Comparison of ENCODE assay signal across 9 cellular contexts in the genomic region with DNA sequence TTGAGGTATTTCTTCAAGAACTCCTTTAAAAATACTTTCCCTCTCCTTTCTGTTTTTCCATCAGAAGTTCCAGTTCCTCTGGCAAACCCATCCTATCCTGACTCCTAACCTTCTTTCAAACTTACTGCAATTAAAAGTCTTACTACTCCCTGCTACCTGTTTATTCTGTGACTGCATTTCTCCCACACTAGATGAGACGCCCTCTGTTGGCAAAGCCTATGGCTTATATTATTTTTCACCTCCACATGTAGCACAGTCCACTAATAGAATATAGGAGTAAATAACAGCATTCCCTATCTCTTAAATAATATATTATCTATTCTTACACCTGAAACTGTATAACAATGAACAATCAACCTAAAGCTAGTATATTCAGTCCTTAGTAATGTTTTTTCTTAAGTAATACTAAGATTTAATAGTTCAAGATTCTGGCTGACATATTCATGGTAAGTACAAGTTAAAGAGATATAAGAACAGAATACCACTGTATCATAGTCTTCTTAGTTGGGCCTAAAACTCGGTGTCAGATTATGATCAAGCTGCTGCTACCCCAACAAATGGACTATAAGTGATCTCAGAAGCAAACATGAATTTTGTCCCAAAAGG. TPM values are rescaled to one million over a fixed set of nuclear protein-coding genes. Genes with fewer than 3 reads are reported as not detected.
DNase-seq lines count a peak whose midpoint lies in the region; ATAC-seq and TF ChIP-seq lines count a peak whose summit lies in the region.
"Had no signal": no experiment of that assay in that cellular context is flagged by ENCODE, and none has a peak within 500 bp of the region (broad histone marks: within the 10 kb centered on the region; RNA-seq: fewer than 3 reads in every experiment).

No MANE protein-coding gene starts in this region.

- no peak overlapping the region for H3K4me3 Mint-ChIP-seq in activated naive CD4-positive, alpha-beta T cell treated with anti-CD3 and anti-CD28 coated beads, Interleukin-2, amount 10 ng/mL, durations not matched to agents 7 days and 5 days
- H3K4me3 Mint-ChIP-seq in activated naive CD4-positive, alpha-beta T cell treated with anti-CD3 and anti-CD28 coated beads for 36 hours = no peak overlapping the region
- H3K4me3 Mint-ChIP-seq in endodermal cell = no peak overlapping the region
- H3K4me3 Mint-ChIP-seq: CD4-positive, alpha-beta memory T cell had no signal

- H3K27ac Mint-ChIP-seq in activated naive CD4-positive, alpha-beta T cell treated with anti-CD3 and anti-CD28 coated beads, Interleukin-2, amount 10 ng/mL, durations not matched to agents 7 days and 5 days = no peak overlapping the region
- H3K27ac Mint-ChIP-seq in activated naive CD4-positive, alpha-beta T cell treated with anti-CD3 and anti-CD28 coated beads for 36 hours = no peak overlapping the region
- H3K27ac Mint-ChIP-seq in endodermal cell = no peak overlapping the region

- H3K9me3 ChIP-seq in endodermal cell (ENCODE audit: control insufficient read depth, low read length) (peaks cover 4% of the 10 kb centered on the region), transverse colon (no peaks in the 10 kb centered on the region), tibial artery (no peaks in the 10 kb centered on the region)

- peak; percentile 73 for TF ChIP-seq CTCF in endodermal cell (conservative IDR thresholded peaks at IDR 0.05)
- TF ChIP-seq CTCF in transverse colon (IDR thresholded peaks at IDR 0.05) = peak; percentile 28 to 46 (median 38)
- TF ChIP-seq CTCF in tibial artery (IDR thresholded peaks at IDR 0.05) = peak in 1 of 2 experiments; percentile 19

- H3K4me3 ChIP-seq in endodermal cell (ENCODE audit: low read length) (no peak overlapping the region), transverse colon (no peak overlapping the region), tibial artery (no peak overlapping the region)

- ATAC-seq in sciatic nerve = no peak

- no peaks in the 10 kb centered on the region for H3K27me3 ChIP-seq in endodermal cell (ENCODE audit: control insufficient read depth, insufficient read depth, low read length, poor library complexity, severe bottlenecking)
- no peaks in the 10 kb centered on the region for H3K27me3 ChIP-seq in transverse colon
- no peaks in the 10 kb centered on the region for H3K27me3 ChIP-seq in tibial artery

- WGBS in endodermal cell (ENCODE audit: insufficient coverage in 1 of 2, insufficient read length in 1 of 2), 2 experiments = 52 to 100% methylated on average over 1 to 2 of the region's 2 CpGs
- WGBS in transverse colon (ENCODE audit: low coverage in 1 of 2), 2 donors = 50 to 53% methylated on average over 1 to 2 of the region's 2 CpGs

- DNase-seq in activated naive CD4-positive, alpha-beta T cell treated with anti-CD3 and anti-CD28 coated beads, Interleukin-2, amount 10 ng/mL, durations not matched to agents 7 days and 5 days = peak; percentile 21
- DNase-seq in activated naive CD4-positive, alpha-beta T cell treated with anti-CD3 and anti-CD28 coated beads for 36 hours = no peak
- peak; percentile 23 for DNase-seq in NCI-H69 (lab: John Stamatoyannopoulos, UW)
- peak; percentile 57 for DNase-seq in endodermal cell
- DNase-seq in transverse colon = no peak
- DNase-seq in sciatic nerve (ENCODE audit: low spot score) = no peak
- DNase-seq in stimulated activated CD4-positive, alpha-beta T cell treated with anti-CD3 and anti-CD28 coated beads, Interleukin-4, amount 100 ng/mL, for 1 hour = no peak
- DNase-seq in tibial artery = no peak

- H3K4me1 ChIP-seq in endodermal cell (ENCODE audit: control insufficient read depth, insufficient read depth, low read length) (no peaks in the 10 kb centered on the region), transverse colon (peaks cover 0 to 20% (median 0%) of the 10 kb centered on the region in 4 donors), tibial artery (no peaks in the 10 kb centered on the region)

- H3K36me3 Mint-ChIP-seq in activated naive CD4-positive, alpha-beta T cell treated with anti-CD3 and anti-CD28 coated beads, Interleukin-2, amount 10 ng/mL, durations not matched to agents 7 days and 5 days = peaks cover 9% of the 10 kb centered on the region
- peaks cover 13% of the 10 kb centered on the region for H3K36me3 Mint-ChIP-seq in activated naive CD4-positive, alpha-beta T cell treated with anti-CD3 and anti-CD28 coated beads for 36 hours (ENCODE audit: low read depth)
- peaks cover 12% of the 10 kb centered on the region for H3K36me3 Mint-ChIP-seq in endodermal cell (ENCODE audit: low read depth)

- no peak for TF ChIP-seq POLR2A in transverse colon (IDR thresholded peaks at IDR 0.05)

- intact Hi-C loops in activated naive CD4-positive, alpha-beta T cell treated with anti-CD3 and anti-CD28 coated beads for 36 hours (cut with micrococcal nuclease) = loop anchor here (5.0 kb wide), 2 partner anchors 310 to 560 kb away; a partner anchor contains a TSS
- intact Hi-C loops in transverse colon (cut with DNase I; ENCODE audit: low total_unique reads) (no loop called here), sciatic nerve (cut with DNase I) (no loop called here), tibial artery (cut with DNase I; ENCODE audit: low total_unique reads) (no loop called here)

- no peak for TF ChIP-seq EP300 in transverse colon (IDR thresholded peaks at IDR 0.05; ENCODE audit: low read depth)

- no peaks in the 10 kb centered on the region for H3K27me3 Mint-ChIP-seq in activated naive CD4-positive, alpha-beta T cell treated with anti-CD3 and anti-CD28 coated beads, Interleukin-2, amount 10 ng/mL, durations not matched to agents 7 days and 5 days
- no peaks in the 10 kb centered on the region for H3K27me3 Mint-ChIP-seq in activated naive CD4-positive, alpha-beta T cell treated with anti-CD3 and anti-CD28 coated beads for 36 hours (ENCODE audit: low read depth)
- H3K27me3 Mint-ChIP-seq in endodermal cell (ENCODE audit: insufficient read depth) = no peaks in the 10 kb centered on the region
- H3K27me3 Mint-ChIP-seq: CD4-positive, alpha-beta memory T cell had no signal

- H3K36me3 ChIP-seq in endodermal cell (ENCODE audit: control insufficient read depth, insufficient read depth, low read length) (peaks cover 4% of the 10 kb centered on the region), transverse colon (peaks cover 0 to 5% (median 2%) of the 10 kb centered on the region in 4 donors), tibial artery (no peaks in the 10 kb centered on the region)

- CTCF ChIA-PET in activated naive CD4-positive, alpha-beta T cell treated with anti-CD3 and anti-CD28 coated beads, Interleukin-2, amount 10 ng/mL, durations not matched to agents 7 days and 5 days (lab: Charles Lee) = interaction anchor here (0.8 to 1.6 kb wide), 2 partner anchors 30 to 80 kb away, joined by 3 to 4 read pairs; no protein-coding TSS in a partner anchor
- CTCF ChIA-PET in activated naive CD4-positive, alpha-beta T cell treated with anti-CD3 and anti-CD28 coated beads for 36 hours (lab: Charles Lee) = interaction anchor here (0.6 to 1.2 kb wide), 6 partner anchors 27 to 485 kb away, joined by 3 to 5 read pairs (median 3); no protein-coding TSS in a partner anchor

- in situ Hi-C loops in transverse colon (cut with MboI; ENCODE audit: low pct_ligation_motif_present in 1 of 4, low pct_unique_long_range_greater_than_20kb in 1 of 4, low sequenced_read_pairs in 3 of 4) = no loop called here

- no peak overlapping the region for H3K9ac ChIP-seq in endodermal cell (ENCODE audit: extremely low read depth, low read length, poor library complexity, severe bottlenecking)

- no peaks in the 10 kb centered on the region for H3K9me3 Mint-ChIP-seq in activated naive CD4-positive, alpha-beta T cell treated with anti-CD3 and anti-CD28 coated beads, Interleukin-2, amount 10 ng/mL, durations not matched to agents 7 days and 5 days
- no peaks in the 10 kb centered on the region for H3K9me3 Mint-ChIP-seq in activated naive CD4-positive, alpha-beta T cell treated with anti-CD3 and anti-CD28 coated beads for 36 hours
- H3K9me3 Mint-ChIP-seq in endodermal cell = no peaks in the 10 kb centered on the region
- H3K9me3 Mint-ChIP-seq: CD4-positive, alpha-beta memory T cell had no signal

- H3K4me1 Mint-ChIP-seq in activated naive CD4-positive, alpha-beta T cell treated with anti-CD3 and anti-CD28 coated beads, Interleukin-2, amount 10 ng/mL, durations not matched to agents 7 days and 5 days = peaks cover 2% of the 10 kb centered on the region
- H3K4me1 Mint-ChIP-seq in activated naive CD4-positive, alpha-beta T cell treated with anti-CD3 and anti-CD28 coated beads for 36 hours (ENCODE audit: low read depth) = peaks cover 28% of the 10 kb centered on the region
- H3K4me1 Mint-ChIP-seq in endodermal cell = no peaks in the 10 kb centered on the region

- no peak overlapping the region for H3K27ac ChIP-seq in endodermal cell (ENCODE audit: low read depth, low read length)
- H3K27ac ChIP-seq in transverse colon = no peak overlapping the region
- H3K27ac ChIP-seq in tibial artery = no peak overlapping the region

RNA-seq across cellular contexts. Expression of a gene that starts 54.8 kb away (rescaled TPM):
- total RNA-seq in activated naive CD4-positive, alpha-beta T cell treated with anti-CD3 and anti-CD28 coated beads for 36 hours = 10 to 100 TPM; 37.3 to 39.6 TPM
- total RNA-seq in endodermal cell (10 to 100 TPM; 39.3 to 50.4 TPM), transverse colon (10 to 100 TPM; 17.6 to 28.1 (median 23.9) TPM), sciatic nerve (49.2 TPM)
- polyA plus RNA-seq in endodermal cell (2013, experiment 1 of 2) = 21.7 TPM
- 21.9 TPM for polyA plus RNA-seq in endodermal cell (2013, experiment 2 of 2)

Comparison
In these comparisons a context has a peak if more than half of its experiments do, and no peak if none do; other contexts are left out.
1. DNase-seq: peak in activated naive CD4-positive, alpha-beta T cell treated with anti-CD3 and anti-CD28 coated beads, Interleukin-2, amount 10 ng/mL, durations not matched to agents 7 days and 5 days (single experiment), NCI-H69 (single experiment) and endodermal cell (single experiment); none in activated naive CD4-positive, alpha-beta T cell treated with anti-CD3 and anti-CD28 coated beads for 36 hours (single experiment), transverse colon (single experiment), sciatic nerve (single experiment), stimulated activated CD4-positive, alpha-beta T cell treated with anti-CD3 and anti-CD28 coated beads, Interleukin-4, amount 100 ng/mL, for 1 hour (single experiment) and tibial artery (0 of 2).